10 cellular contexts compared by ENCODE assay signal in genomic region chr17:9220466-9221230, GRCh38.
"Had no signal": no experiment of that assay in that cellular context is flagged by ENCODE, and none has a peak within 500 bp of the region (broad histone marks: within the 10 kb centered on the region; RNA-seq: fewer than 3 reads in every experiment).

No MANE protein-coding gene starts in this region.

- ATAC-seq: left ventricle myocardium superior; natural killer cell; stimulated activated memory B cell treated with anti-CD40 and anti-IgM and Interleukin-4, amounts not matched to agents 10 μg/mL and 1 μg/mL and 100 μg/mL, for 72 hours; T-cell had no signal

- H3K4me1 Mint-ChIP-seq: memory B cell; natural killer cell; stimulated activated memory B cell treated with anti-CD40 and anti-IgM and Interleukin-4, amounts not matched to agents 10 μg/mL and 1 μg/mL and 100 μg/mL, for 72 hours; T-cell had no signal

- H3K27me3 Mint-ChIP-seq: dendritic cell treated with granulocyte-macrophage colony-stimulating factor and Interleukin-4, amounts not matched to agents 40 ng/mL and 50 ng/mL, for 4 days; T-cell had no signal

- H3K27ac Mint-ChIP-seq: activated T-helper 1 cell treated with anti-CD3 and anti-CD28 coated beads, Interleukin-12 subunit alpha, Interleukin-12 subunit beta, Interleukin-2, Interleukin-4 antibody, amounts not matched to agents 30 ng/mL and 10 ng/mL and 1 ng/mL, durations not matched to agents 14 hours and 24 hours and 36 hours; dendritic cell treated with granulocyte-macrophage colony-stimulating factor and Interleukin-4, amounts not matched to agents 40 ng/mL and 50 ng/mL, for 4 days; memory B cell; natural killer cell; stimulated activated memory B cell treated with anti-CD40 and anti-IgM and Interleukin-4, amounts not matched to agents 10 μg/mL and 1 μg/mL and 100 μg/mL, for 72 hours; T-cell had no signal

- H3K4me3 Mint-ChIP-seq: activated T-helper 1 cell treated with anti-CD3 and anti-CD28 coated beads, Interleukin-12 subunit alpha, Interleukin-12 subunit beta, Interleukin-2, Interleukin-4 antibody, amounts not matched to agents 30 ng/mL and 10 ng/mL and 1 ng/mL, durations not matched to agents 14 hours and 24 hours and 36 hours; dendritic cell treated with granulocyte-macrophage colony-stimulating factor and Interleukin-4, amounts not matched to agents 40 ng/mL and 50 ng/mL, for 4 days; memory B cell; natural killer cell; stimulated activated memory B cell treated with anti-CD40 and anti-IgM and Interleukin-4, amounts not matched to agents 10 μg/mL and 1 μg/mL and 100 μg/mL, for 72 hours; T-cell had no signal

- DNase-seq: activated CD4-positive, CD25-positive, alpha-beta regulatory T cell treated with anti-CD3 and anti-CD28 coated beads, Interleukin-2, amount 50 U/mL, for 72 hours; left ventricle myocardium superior; natural killer cell; stimulated activated CD4-positive, alpha-beta T cell treated with anti-CD3 and anti-CD28 coated beads, Interleukin-2, amount 100 ng/mL, for 48 hours; T-cell; T-helper 9 cell had no signal
